Comparison of ENCODE assay signal across 1 cellular context in the genomic region with DNA sequence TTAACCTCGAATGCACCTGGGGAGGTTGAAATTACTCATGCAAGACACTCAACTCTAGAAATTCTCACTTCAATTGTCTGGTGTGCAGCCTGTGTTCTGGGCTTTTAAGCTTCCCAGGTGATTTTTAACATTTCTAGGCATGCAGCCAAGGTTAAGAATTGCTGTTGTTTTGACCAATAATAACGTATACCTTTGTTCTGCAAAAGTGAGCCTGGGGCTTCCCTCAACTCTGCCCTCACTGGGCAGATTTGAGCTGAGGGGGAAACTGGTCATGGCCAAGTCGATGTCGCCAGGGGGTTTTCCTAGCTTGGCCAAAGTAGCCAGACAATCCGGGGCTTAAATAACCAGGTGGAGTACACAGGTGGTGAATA.
TF ChIP-seq lines count a peak whose summit lies in the region.

No MANE protein-coding gene starts in this region.

TF ChIP-seq in HepG2, 621 proteins besides CTCF, POLR2A, EP300 and RAD21 (continued from another document):
- TF ChIP-seq, protein P1, sequence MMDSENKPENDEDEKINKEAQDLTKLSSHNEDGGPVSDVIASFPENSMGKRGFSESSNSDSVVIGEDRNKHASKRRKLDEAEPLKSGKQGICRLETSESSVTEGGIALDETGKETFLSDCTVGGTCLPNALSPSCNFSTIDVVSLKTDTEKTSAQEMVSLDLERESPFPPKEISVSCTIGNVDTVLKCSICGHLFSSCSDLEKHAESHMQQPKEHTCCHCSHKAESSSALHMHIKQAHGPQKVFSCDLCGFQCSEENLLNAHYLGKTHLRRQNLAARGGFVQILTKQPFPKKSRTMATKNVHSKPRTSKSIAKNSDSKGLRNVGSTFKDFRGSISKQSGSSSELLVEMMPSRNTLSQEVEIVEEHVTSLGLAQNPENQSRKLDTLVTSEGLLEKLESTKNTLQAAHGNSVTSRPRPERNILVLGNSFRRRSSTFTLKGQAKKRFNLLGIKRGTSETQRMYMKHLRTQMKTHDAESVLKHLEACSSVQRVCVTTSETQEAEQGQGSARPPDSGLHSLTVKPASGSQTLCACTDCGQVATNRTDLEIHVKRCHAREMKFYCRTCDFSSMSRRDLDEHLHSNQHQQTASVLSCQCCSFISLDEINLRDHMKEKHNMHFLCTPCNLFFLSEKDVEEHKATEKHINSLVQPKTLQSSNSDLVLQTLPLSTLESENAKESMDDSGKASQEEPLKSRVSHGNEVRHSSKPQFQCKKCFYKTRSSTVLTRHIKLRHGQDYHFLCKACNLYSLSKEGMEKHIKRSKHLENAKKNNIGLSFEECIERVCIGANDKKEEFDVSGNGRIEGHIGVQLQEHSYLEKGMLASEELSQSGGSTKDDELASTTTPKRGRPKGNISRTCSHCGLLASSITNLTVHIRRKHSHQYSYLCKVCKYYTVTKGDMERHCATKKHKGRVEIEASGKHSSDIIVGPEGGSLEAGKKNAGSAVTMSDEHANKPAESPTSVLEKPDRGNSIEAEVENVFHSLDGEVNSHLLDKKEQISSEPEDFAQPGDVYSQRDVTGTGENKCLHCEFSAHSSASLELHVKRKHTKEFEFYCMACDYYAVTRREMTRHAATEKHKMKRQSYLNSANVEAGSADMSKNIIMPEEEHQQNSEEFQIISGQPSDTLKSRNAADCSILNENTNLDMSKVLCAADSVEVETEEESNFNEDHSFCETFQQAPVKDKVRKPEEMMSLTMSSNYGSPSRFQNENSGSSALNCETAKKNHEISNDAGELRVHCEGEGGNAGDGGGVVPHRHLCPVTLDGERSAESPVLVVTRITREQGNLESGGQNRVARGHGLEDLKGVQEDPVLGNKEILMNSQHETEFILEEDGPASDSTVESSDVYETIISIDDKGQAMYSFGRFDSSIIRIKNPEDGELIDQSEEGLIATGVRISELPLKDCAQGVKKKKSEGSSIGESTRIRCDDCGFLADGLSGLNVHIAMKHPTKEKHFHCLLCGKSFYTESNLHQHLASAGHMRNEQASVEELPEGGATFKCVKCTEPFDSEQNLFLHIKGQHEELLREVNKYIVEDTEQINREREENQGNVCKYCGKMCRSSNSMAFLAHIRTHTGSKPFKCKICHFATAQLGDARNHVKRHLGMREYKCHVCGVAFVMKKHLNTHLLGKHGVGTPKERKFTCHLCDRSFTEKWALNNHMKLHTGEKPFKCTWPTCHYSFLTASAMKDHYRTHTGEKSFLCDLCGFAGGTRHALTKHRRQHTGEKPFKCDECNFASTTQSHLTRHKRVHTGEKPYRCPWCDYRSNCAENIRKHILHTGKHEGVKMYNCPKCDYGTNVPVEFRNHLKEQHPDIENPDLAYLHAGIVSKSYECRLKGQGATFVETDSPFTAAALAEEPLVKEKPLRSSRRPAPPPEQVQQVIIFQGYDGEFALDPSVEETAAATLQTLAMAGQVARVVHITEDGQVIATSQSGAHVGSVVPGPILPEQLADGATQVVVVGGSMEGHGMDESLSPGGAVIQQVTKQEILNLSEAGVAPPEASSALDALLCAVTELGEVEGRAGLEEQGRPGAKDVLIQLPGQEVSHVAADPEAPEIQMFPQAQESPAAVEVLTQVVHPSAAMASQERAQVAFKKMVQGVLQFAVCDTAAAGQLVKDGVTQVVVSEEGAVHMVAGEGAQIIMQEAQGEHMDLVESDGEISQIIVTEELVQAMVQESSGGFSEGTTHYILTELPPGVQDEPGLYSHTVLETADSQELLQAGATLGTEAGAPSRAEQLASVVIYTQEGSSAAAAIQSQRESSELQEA (CRISPR knock-in tag; IDR thresholded peaks at IDR 0.05; ENCODE audit: not compliant biosample characterization), result no peak
- no peak for TF ChIP-seq MXD4 (CRISPR knock-in tag; IDR thresholded peaks at IDR 0.05)
- TF ChIP-seq XBP1 (CRISPR knock-in tag; IDR thresholded peaks at IDR 0.05), result no peak
- no peak for TF ChIP-seq SNRNP70 (IDR thresholded peaks at IDR 0.05; ENCODE audit: low read depth, low read length)
- no peak for TF ChIP-seq BHLHE40 (IDR thresholded peaks at IDR 0.05; ENCODE audit: low read length)
- TF ChIP-seq ZNF75D (CRISPR knock-in tag; IDR thresholded peaks at IDR 0.05; ENCODE audit: borderline replicate concordance), result no peak
- no peak for TF ChIP-seq ZNF558 (CRISPR knock-in tag; IDR thresholded peaks at IDR 0.05; ENCODE audit: borderline replicate concordance)
- TF ChIP-seq ZNF337 (CRISPR knock-in tag; IDR thresholded peaks at IDR 0.05; ENCODE audit: borderline replicate concordance, low read depth), result no peak
- TF ChIP-seq ZNF30 (CRISPR knock-in tag; IDR thresholded peaks at IDR 0.05), result no peak
- TF ChIP-seq ELF1 (CRISPR knock-in tag; IDR thresholded peaks at IDR 0.05), result no peak
- no peak for TF ChIP-seq TGIF2 (CRISPR knock-in tag; IDR thresholded peaks at IDR 0.05)
- TF ChIP-seq HNRNPH1 (optimal IDR thresholded peaks at IDR 0.05; ENCODE audit: low read depth, low read length), result no peak
- no peak for TF ChIP-seq CEBPG (CRISPR knock-in tag; IDR thresholded peaks at IDR 0.05)
TF ChIP-seq in HepG2: peak in this region for 0.
